Comparison of ENCODE assay signal across 8 cellular contexts in genomic region chr13:100088648-100089601, GRCh38. TPM values are rescaled to one million over a fixed set of nuclear protein-coding genes. Genes with fewer than 3 reads are reported as not detected.
DNase-seq lines count a peak whose midpoint lies in the region; ATAC-seq and TF ChIP-seq lines count a peak whose summit lies in the region.

A gene with protein sequence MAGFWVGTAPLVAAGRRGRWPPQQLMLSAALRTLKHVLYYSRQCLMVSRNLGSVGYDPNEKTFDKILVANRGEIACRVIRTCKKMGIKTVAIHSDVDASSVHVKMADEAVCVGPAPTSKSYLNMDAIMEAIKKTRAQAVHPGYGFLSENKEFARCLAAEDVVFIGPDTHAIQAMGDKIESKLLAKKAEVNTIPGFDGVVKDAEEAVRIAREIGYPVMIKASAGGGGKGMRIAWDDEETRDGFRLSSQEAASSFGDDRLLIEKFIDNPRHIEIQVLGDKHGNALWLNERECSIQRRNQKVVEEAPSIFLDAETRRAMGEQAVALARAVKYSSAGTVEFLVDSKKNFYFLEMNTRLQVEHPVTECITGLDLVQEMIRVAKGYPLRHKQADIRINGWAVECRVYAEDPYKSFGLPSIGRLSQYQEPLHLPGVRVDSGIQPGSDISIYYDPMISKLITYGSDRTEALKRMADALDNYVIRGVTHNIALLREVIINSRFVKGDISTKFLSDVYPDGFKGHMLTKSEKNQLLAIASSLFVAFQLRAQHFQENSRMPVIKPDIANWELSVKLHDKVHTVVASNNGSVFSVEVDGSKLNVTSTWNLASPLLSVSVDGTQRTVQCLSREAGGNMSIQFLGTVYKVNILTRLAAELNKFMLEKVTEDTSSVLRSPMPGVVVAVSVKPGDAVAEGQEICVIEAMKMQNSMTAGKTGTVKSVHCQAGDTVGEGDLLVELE (plus strand): TSS chr13:100089093. CDS start chr13:100089121, 28 bp downstream.

- peak within 1 kb of the TSS; percentile 83 for H3K9ac ChIP-seq in trophoblast cell (ENCODE audit: low read length)

- ATAC-seq in HG02588 (IDR thresholded peaks at IDR 0.05; ENCODE audit: unreplicated experiment) (peak; percentile 98), T-cell (replicated peaks in 1 of 4) (peak; percentile 79 to 85 (median 83)), heart left ventricle (peak; percentile 99 to 100 (median 100))

- TF ChIP-seq CTCF in adrenal gland (IDR thresholded peaks at IDR 0.05) (no peak), heart left ventricle (IDR thresholded peaks at IDR 0.05) (peak in 1 of 12 donors; percentile 15), tibial nerve (IDR thresholded peaks at IDR 0.05) (no peak)

- peak within 1 kb of the TSS; percentile 92 for H4K8ac ChIP-seq in trophoblast cell (ENCODE audit: low read depth, low read length)

- H3K27ac ChIP-seq in adrenal gland (peak within 1 kb of the TSS in 4 of 5 donors; percentile 63 to 87 (median 84)), heart left ventricle (peak within 1 kb of the TSS in 11 of 12 donors; percentile 68 to 84 (median 79)), trophoblast cell (ENCODE audit: low read depth, low read length) (peak within 1 kb of the TSS; percentile 26), tibial nerve (peak within 1 kb of the TSS; percentile 45 to 91 (median 67))

- no peak within 1 kb of the TSS for H3K23ac ChIP-seq in trophoblast cell (ENCODE audit: low read length)

- H3K18ac ChIP-seq in trophoblast cell (ENCODE audit: low read length) = peak within 1 kb of the TSS; percentile 95

- POLR2A ChIA-PET in T-cell (lab: Charles Lee) = interaction anchor here in 1 of 2 donors (0.6 kb wide), 1 partner anchor 212 kb away, joined by 15 read pairs; no protein-coding TSS in a partner anchor

- H3K27ac Mint-ChIP-seq in T-cell = peak within 1 kb of the TSS; percentile 65 to 82

- TF ChIP-seq POLR2A in GM10847 (IDR thresholded peaks at IDR 0.05; ENCODE audit: extremely low read depth, insufficient read length) (peak; percentile 38), adrenal gland (IDR thresholded peaks at IDR 0.05) (peak in 1 of 2 donors; percentile 81), heart left ventricle (IDR thresholded peaks at IDR 0.05) (peak in 1 of 2 donors; percentile 82), tibial nerve (IDR thresholded peaks at IDR 0.05) (peak; percentile 34 to 55)

- peak within 1 kb of the TSS; percentile 91 for H3K14ac ChIP-seq in trophoblast cell (ENCODE audit: low read length)

- H3K4me2 ChIP-seq in trophoblast cell (ENCODE audit: low read length) = peak within 1 kb of the TSS; percentile 86

- H2BK120ac ChIP-seq in trophoblast cell (ENCODE audit: insufficient read depth, low read length, poor library complexity) = peak within 1 kb of the TSS; percentile 61

- WGBS in adrenal gland, 4 donors = 0 to 1% (median 1%) methylated on average over 28 to 84 of the region's 84 CpGs
- 0 to 1% (median 0%) methylated on average over 48 to 84 of the region's 84 CpGs for WGBS in heart left ventricle, 4 donors
- WGBS in trophoblast cell (ENCODE audit: extremely low coverage, insufficient coverage, insufficient read length) = no CpG with 5 or more reads among the region's 84 CpGs
- WGBS in tibial nerve, 2 donors = 1 to 2% methylated on average over 24 to 60 of the region's 84 CpGs

- peaks cover 25 to 46% (median 27%) of the 10 kb centered on the region in 3 donors for H3K4me1 Mint-ChIP-seq in T-cell

- peak within 1 kb of the TSS; percentile 78 for H4K12ac ChIP-seq in trophoblast cell (ENCODE audit: low read depth, low read length)

- peaks cover 4% of the 10 kb centered on the region for H3K79me2 ChIP-seq in trophoblast cell (ENCODE audit: control insufficient read depth, insufficient read depth, low read length, poor library complexity)

- H2AK5ac ChIP-seq in trophoblast cell (ENCODE audit: low read length) = peak within 1 kb of the TSS; percentile 74

- H2AFZ ChIP-seq in trophoblast cell (ENCODE audit: insufficient read depth, low read length, poor library complexity) = peak within 1 kb of the TSS; percentile 94

- peak within 1 kb of the TSS; percentile 71 for H3K4ac ChIP-seq in trophoblast cell (ENCODE audit: low read depth, low read length)

- H4K91ac ChIP-seq in trophoblast cell (ENCODE audit: low read depth, low read length) = peak within 1 kb of the TSS; percentile 80

- H3K4me3 ChIP-seq in adrenal gland = peak within 1 kb of the TSS; percentile 43 to 80 (median 71)
- H3K4me3 ChIP-seq in heart left ventricle = peak within 1 kb of the TSS; percentile 74 to 97 (median 90)
- peak within 1 kb of the TSS; percentile 98 for H3K4me3 ChIP-seq in trophoblast cell (ENCODE audit: low read depth, low read length)
- peak within 1 kb of the TSS; percentile 58 to 98 (median 75) for H3K4me3 ChIP-seq in tibial nerve

- H3K4me3 Mint-ChIP-seq in T-cell = peak within 1 kb of the TSS; percentile 93 to 96 (median 94)

- peak within 1 kb of the TSS; percentile 5 for H2BK12ac ChIP-seq in trophoblast cell (ENCODE audit: low read length)

- no peaks in the 10 kb centered on the region for H3K27me3 Mint-ChIP-seq in T-cell

- H3K36me3 ChIP-seq in adrenal gland (replicated peaks in 1 of 2) = no peaks in the 10 kb centered on the region
- no peaks in the 10 kb centered on the region for H3K36me3 ChIP-seq in heart left ventricle
- peaks cover 0 to 2% of the 10 kb centered on the region in 2 experiments for H3K36me3 ChIP-seq in trophoblast cell (ENCODE audit: control insufficient read depth in 1 of 2, insufficient read depth in 2 of 2, low read length in 2 of 2)
- H3K36me3 ChIP-seq in tibial nerve = no peaks in the 10 kb centered on the region

- peaks cover 0 to 23% of the 10 kb centered on the region in 2 donors for H3K4me1 ChIP-seq in adrenal gland (replicated peaks in 1 of 2)
- H3K4me1 ChIP-seq in heart left ventricle = peaks cover 0 to 32% (median 16%) of the 10 kb centered on the region in 12 donors
- H3K4me1 ChIP-seq in trophoblast cell (ENCODE audit: control insufficient read depth in 1 of 2, insufficient read depth in 2 of 2, low read length in 2 of 2) = peaks cover 10 to 11% of the 10 kb centered on the region in 2 experiments
- peaks cover 0 to 33% (median 3%) of the 10 kb centered on the region in 4 donors for H3K4me1 ChIP-seq in tibial nerve

- no peaks in the 10 kb centered on the region for H3K9me3 Mint-ChIP-seq in T-cell

- H3K36me3 Mint-ChIP-seq in T-cell = peaks cover 5% of the 10 kb centered on the region

- CTCF ChIA-PET in T-cell (lab: Charles Lee) = interaction anchor here (0.6 kb wide), 2 partner anchors 48 to 1781 kb away, joined by 4 to 5 read pairs; no protein-coding TSS in a partner anchor

- H3K9me3 ChIP-seq in adrenal gland (replicated peaks in 1 of 3) (no peaks in the 10 kb centered on the region), heart left ventricle (no peaks in the 10 kb centered on the region), trophoblast cell (ENCODE audit: insufficient read depth, low read depth, low read length) (no peaks in the 10 kb centered on the region), tibial nerve (no peaks in the 10 kb centered on the region)

- H3K79me1 ChIP-seq in trophoblast cell (ENCODE audit: low read length) = peaks cover 11% of the 10 kb centered on the region

- intact Hi-C loops in adrenal gland (cut with DNase I) = no loop called here
- intact Hi-C loops in heart left ventricle (cut with DNase I) = loop anchor here in 1 of 10 donors (5.0 kb wide), 1 partner anchor 583 kb away; the partner anchor contains the start of gene TMTC4

- H3K27me3 ChIP-seq in adrenal gland (no peaks in the 10 kb centered on the region), heart left ventricle (no peaks in the 10 kb centered on the region), trophoblast cell (ENCODE audit: insufficient read depth, low read length) (no peaks in the 10 kb centered on the region), tibial nerve (no peaks in the 10 kb centered on the region)

- DNase-seq in NCI-H1105 (lab: John Stamatoyannopoulos, UW) (peak; percentile 55), T-cell (peak; percentile 15 to 77 (median 57)), adrenal gland (peak; percentile 96 to 99 (median 97)), heart left ventricle (peak; percentile 97 to 98 (median 97)), trophoblast cell (peak; percentile 86 to 92), tibial nerve (ENCODE audit: low spot score in 2 of 2) (peak; percentile 88 to 94)

- H2BK5ac ChIP-seq in trophoblast cell (ENCODE audit: low read depth, low read length, poor library complexity) = peak within 1 kb of the TSS; percentile 65

- TF ChIP-seq EP300 in tibial nerve (IDR thresholded peaks at IDR 0.05) = peak in 1 of 2 donors; percentile 83

RNA-seq across cellular contexts. Expression of the gene that starts here (rescaled TPM):
- 10 to 100 TPM in 3 of 5 donors, 1 to 10 TPM in 2; 7.6 to 16.8 (median 10.2) TPM for total RNA-seq in T-cell
- 100 to 1,000 TPM in 4 of 8 donors, 10 to 100 TPM in 4; 59.9 to 176 (median 99.6) TPM for total RNA-seq in adrenal gland
- polyA plus RNA-seq in adrenal gland = 100 to 1,000 TPM in 1 of 3 donors, 10 to 100 TPM in 2; 27.6 to 158 (median 49.9) TPM
- total RNA-seq in heart left ventricle = 10 to 100 TPM; 30.7 to 67.0 (median 44.6) TPM
- polyA plus RNA-seq in heart left ventricle = 10 to 100 TPM; 25.6 to 31.7 TPM
- 16.3 and 17.5 TPM in 2 replicates for polyA plus RNA-seq in trophoblast cell (2013)
- total RNA-seq in tibial nerve = 10 to 100 TPM; 29.5 to 55.5 (median 38.3) TPM

Comparison
In these comparisons a context has a peak if more than half of its experiments do, and no peak if none do; other contexts are left out.
1. Peak in every context shown above with its lines: DNase-seq, ATAC-seq, H3K4me3 ChIP-seq and H3K27ac ChIP-seq.
2. H3K27ac ChIP-seq: peak in every context shown above with its lines; median percentile 84 in adrenal gland; 79 in heart left ventricle; 67 in tibial nerve; 26 in trophoblast cell.